21 cellular contexts compared by ENCODE assay signal in genomic region chr7:2445047-2445446, GRCh38. TPM values are rescaled to one million over a fixed set of nuclear protein-coding genes. Genes with fewer than 3 reads are reported as not detected.
DNase-seq lines count a peak whose midpoint lies in the region; ATAC-seq and TF ChIP-seq lines count a peak whose summit lies in the region.
"Had no signal": no experiment of that assay in that cellular context is flagged by ENCODE, and none has a peak within 500 bp of the region (broad histone marks: within the 10 kb centered on the region; RNA-seq: fewer than 3 reads in every experiment).

No MANE protein-coding gene starts in this region.

- ATAC-seq in natural killer cell: no peak
- ATAC-seq in natural killer cell treated with Interleukin-12 subunit alpha and Interleukin-12 subunit beta and Interleukin-15 and Interleukin-18, amount 100 ng/mL, for 72 hours: no peak
- peak; percentile 46 for ATAC-seq in Right ventricle myocardium superior (ENCODE audit: poor library complexity)
- ATAC-seq in sciatic nerve: peak; percentile 40
- ATAC-seq in HG02642 (IDR thresholded peaks at IDR 0.05; ENCODE audit: poor library complexity, unreplicated experiment): no peak
- ATAC-seq: activated CD4-positive, CD25-positive, alpha-beta regulatory T cell treated with anti-CD3 and anti-CD28 coated beads, Interleukin-2, amount 50 U/mL, for 24 hours; left lobe of liver; naive thymus-derived CD4-positive, alpha-beta T cell; T-helper 17 cell had no signal

- TF ChIP-seq CTCF in natural killer cell (IDR thresholded peaks at IDR 0.05): no peak
- no peak for TF ChIP-seq CTCF in GM13976 (IDR thresholded peaks at IDR 0.05; ENCODE audit: borderline replicate concordance, control extremely low read depth, extremely low read depth, insufficient read depth, missing control alignments)

- DNase-seq in natural killer cell (no peak), Right ventricle myocardium superior (peak; percentile 58), sciatic nerve (ENCODE audit: low spot score) (no peak), HuH-7.5 (ENCODE audit: low spot score) (no peak), activated gamma-delta T cell (lab: John Stamatoyannopoulos, UW) (no peak), GM13976 (ENCODE audit: low spot score) (no peak)
- DNase-seq in natural killer cell treated with Interleukin-12 subunit alpha and Interleukin-12 subunit beta and Interleukin-15 and Interleukin-18, amount 100 ng/mL, for 72 hours (ENCODE audit: low spot score): no peak
- DNase-seq: CD4-positive, alpha-beta memory T cell; central memory CD4-positive, alpha-beta T cell; naive thymus-derived CD4-positive, alpha-beta T cell; NCI-H1694 treated with DMSO at 0.1 percent for 48 hours; T-helper 17 cell had no signal

- H3K27me3 Mint-ChIP-seq in natural killer cell (ENCODE audit: low read depth in 2 of 2): no peaks in the 10 kb centered on the region
- no peaks in the 10 kb centered on the region for H3K27me3 Mint-ChIP-seq in natural killer cell treated with Interleukin-12 subunit alpha and Interleukin-12 subunit beta and Interleukin-15 and Interleukin-18, amount 100 ng/mL, for 72 hours
- H3K27me3 Mint-ChIP-seq: activated naive CD4-positive, alpha-beta T cell treated with anti-CD3 and anti-CD28 coated beads, Interleukin-2, amount 50 U/mL, for 24 hours; CD4-positive, alpha-beta memory T cell; naive thymus-derived CD4-positive, alpha-beta T cell; progenitor cell of endocrine pancreas; T-helper 17 cell had no signal

- no peak overlapping the region for H3K4me3 Mint-ChIP-seq in natural killer cell
- H3K4me3 Mint-ChIP-seq in natural killer cell treated with Interleukin-12 subunit alpha and Interleukin-12 subunit beta and Interleukin-15 and Interleukin-18, amount 100 ng/mL, for 72 hours: no peak overlapping the region
- H3K4me3 Mint-ChIP-seq: activated naive CD4-positive, alpha-beta T cell treated with anti-CD3 and anti-CD28 coated beads, Interleukin-2, amount 50 U/mL, for 24 hours; CD4-positive, alpha-beta memory T cell; naive thymus-derived CD4-positive, alpha-beta T cell; T-helper 17 cell had no signal

- peaks cover 38 to 47% of the 10 kb centered on the region in 2 donors for H3K4me1 Mint-ChIP-seq in natural killer cell
- H3K4me1 Mint-ChIP-seq in natural killer cell treated with Interleukin-12 subunit alpha and Interleukin-12 subunit beta and Interleukin-15 and Interleukin-18, amount 100 ng/mL, for 72 hours (ENCODE audit: low read depth in 2 of 2): peaks cover 23 to 27% of the 10 kb centered on the region in 2 donors
- H3K4me1 Mint-ChIP-seq: activated naive CD4-positive, alpha-beta T cell treated with anti-CD3 and anti-CD28 coated beads, Interleukin-2, amount 50 U/mL, for 24 hours had no signal

- H3K27ac Mint-ChIP-seq in natural killer cell: peak overlapping the region; percentile 20 to 71
- no peak overlapping the region for H3K27ac Mint-ChIP-seq in natural killer cell treated with Interleukin-12 subunit alpha and Interleukin-12 subunit beta and Interleukin-15 and Interleukin-18, amount 100 ng/mL, for 72 hours
- H3K27ac Mint-ChIP-seq: activated naive CD4-positive, alpha-beta T cell treated with anti-CD3 and anti-CD28 coated beads, Interleukin-2, amount 50 U/mL, for 24 hours; progenitor cell of endocrine pancreas; T-helper 17 cell had no signal

- intact Hi-C loops in natural killer cell (cut with micrococcal nuclease) (no loop called here), Right ventricle myocardium superior (cut with DNase I) (no loop called here), sciatic nerve (cut with DNase I) (no loop called here)

- no peaks in the 10 kb centered on the region for H3K36me3 Mint-ChIP-seq in natural killer cell
- no peaks in the 10 kb centered on the region for H3K36me3 Mint-ChIP-seq in natural killer cell treated with Interleukin-12 subunit alpha and Interleukin-12 subunit beta and Interleukin-15 and Interleukin-18, amount 100 ng/mL, for 72 hours
- H3K36me3 Mint-ChIP-seq: activated naive CD4-positive, alpha-beta T cell treated with anti-CD3 and anti-CD28 coated beads, Interleukin-2, amount 50 U/mL, for 24 hours had no signal

- no peaks in the 10 kb centered on the region for H3K9me3 Mint-ChIP-seq in natural killer cell
- H3K9me3 Mint-ChIP-seq in natural killer cell treated with Interleukin-12 subunit alpha and Interleukin-12 subunit beta and Interleukin-15 and Interleukin-18, amount 100 ng/mL, for 72 hours: no peaks in the 10 kb centered on the region
- H3K9me3 Mint-ChIP-seq: activated naive CD4-positive, alpha-beta T cell treated with anti-CD3 and anti-CD28 coated beads, Interleukin-2, amount 50 U/mL, for 24 hours; CD4-positive, alpha-beta memory T cell; naive thymus-derived CD4-positive, alpha-beta T cell had no signal

- in situ Hi-C loops in GM13976 (cut with MboI; ENCODE audit: low sequenced_read_pairs, unreplicated experiment): no loop called here

RNA-seq across cellular contexts. Expression of gene GRIFIN, which starts 31.2 kb away (rescaled TPM):
- total RNA-seq in natural killer cell: not detected
- not detected for total RNA-seq in natural killer cell treated with Interleukin-12 subunit alpha and Interleukin-12 subunit beta and Interleukin-15 and Interleukin-18, amount 100 ng/mL, for 72 hours
- not detected for total RNA-seq in Right ventricle myocardium superior
- total RNA-seq in sciatic nerve: not detected
- total RNA-seq: CD4-positive, alpha-beta memory T cell; Daoy; endothelial cell of umbilical vein; H1; left lobe of liver; naive thymus-derived CD4-positive, alpha-beta T cell; progenitor cell of endocrine pancreas; T-helper 17 cell; thoracic aorta had no signal

RNA-seq across cellular contexts. Expression of gene CHST12, which starts 41.6 kb away (rescaled TPM):
- total RNA-seq in natural killer cell (100 to 1,000 TPM; 102 to 159 (median 124) TPM), Right ventricle myocardium superior (14.8 TPM), sciatic nerve (30.7 TPM)
- total RNA-seq in natural killer cell treated with Interleukin-12 subunit alpha and Interleukin-12 subunit beta and Interleukin-15 and Interleukin-18, amount 100 ng/mL, for 72 hours: 10 to 100 TPM; 29.6 to 31.7 TPM

Comparison
In these comparisons a context has a peak if more than half of its experiments do, and no peak if none do; other contexts are left out.
1. H3K27ac Mint-ChIP-seq: peak in natural killer cell (2 of 2); none in natural killer cell treated with Interleukin-12 subunit alpha and Interleukin-12 subunit beta and Interleukin-15 and Interleukin-18, amount 100 ng/mL, for 72 hours (0 of 2).
2. ATAC-seq: peak in Right ventricle myocardium superior (single experiment) and sciatic nerve (single experiment); none in natural killer cell (0 of 3), natural killer cell treated with Interleukin-12 subunit alpha and Interleukin-12 subunit beta and Interleukin-15 and Interleukin-18, amount 100 ng/mL, for 72 hours (0 of 2) and HG02642 (single experiment).